ENCODE assay signal across 19 cellular contexts in genomic region chr7:24740821-24741220, GRCh38. TPM values are rescaled to one million over a fixed set of nuclear protein-coding genes. Genes with fewer than 3 reads are reported as not detected.
DNase-seq lines count a peak whose midpoint lies in the region; ATAC-seq and TF ChIP-seq lines count a peak whose summit lies in the region.
"Had no signal": no experiment of that assay in that cellular context is flagged by ENCODE, and none has a peak within 500 bp of the region (broad histone marks: within the 10 kb centered on the region; RNA-seq: fewer than 3 reads in every experiment).

No MANE protein-coding gene starts in this region.

- H4K5ac ChIP-seq in IMR-90 (ENCODE audit: low read depth, low read length), result peak overlapping the region; percentile 37; the same call in 1 of the 2 replicates

- peaks cover 20% of the 10 kb centered on the region for H3K9me1 ChIP-seq in IMR-90 (ENCODE audit: insufficient read depth, low read length)

- peak overlapping the region; percentile 81 for H2BK15ac ChIP-seq in IMR-90 (ENCODE audit: low read depth, low read length)

- H3K14ac ChIP-seq in IMR-90 (replicated peaks; ENCODE audit: low read depth, low read length), result peak overlapping the region; percentile 33; the same call in 1 of the 2 replicates

- peak overlapping the region; percentile 89 for H4K91ac ChIP-seq in IMR-90 (ENCODE audit: insufficient read depth, low read depth, low read length)

- H3K4me2 ChIP-seq in IMR-90 (ENCODE audit: low read depth, low read length), result no peak overlapping the region
- H3K4me2 ChIP-seq in osteoblast (ENCODE audit: insufficient read depth, low read length), result no peak overlapping the region
- H3K4me2 ChIP-seq: BLaER1, GM23338 had no signal

- H2BK120ac ChIP-seq in IMR-90 (ENCODE audit: low read depth, low read length), result peak overlapping the region; percentile 89

- peak overlapping the region; percentile 82 for H3K4ac ChIP-seq in IMR-90 (ENCODE audit: low read depth, low read length)

- H4K20me1 ChIP-seq in IMR-90 (ENCODE audit: insufficient read depth, low read length) (no peaks in the 10 kb centered on the region), osteoblast (ENCODE audit: insufficient read depth, low read length) (no peaks in the 10 kb centered on the region)
- H4K20me1 ChIP-seq: BLaER1 had no signal

- H2BK20ac ChIP-seq in IMR-90 (ENCODE audit: low read depth, low read length), result peak overlapping the region; percentile 90

- CTCF ChIA-PET in IMR-90 (lab: Yijun Ruan, JAX), result no interaction called here

- WGBS in IMR-90 (ENCODE audit: extremely low coverage in 2 of 2, insufficient read length in 1 of 2), 2 experiments, result no CpG with 5 or more reads among the region's 8 CpGs
- 75 to 82% methylated on average over 8 of the region's 8 CpGs for WGBS in testis, 2 donors

- intact Hi-C loops in IMR-90 (cut with micrococcal nuclease), result no loop called here
- intact Hi-C loops in testis (cut with DNase I; ENCODE audit: low total_unique reads), result no loop called here

- ATAC-seq in IMR-90 (ENCODE audit: low read depth), result no peak
- no peak for ATAC-seq in HG03095 (IDR thresholded peaks at IDR 0.05; ENCODE audit: unreplicated experiment)
- no peak for ATAC-seq in HG03439 (IDR thresholded peaks at IDR 0.05; ENCODE audit: unreplicated experiment)
- no peak for ATAC-seq in GM18909 (IDR thresholded peaks at IDR 0.05; ENCODE audit: poor library complexity, unreplicated experiment)
- ATAC-seq: CD8-positive, alpha-beta T cell; GM23338; HCT116 had no signal

- H3K18ac ChIP-seq in IMR-90 (ENCODE audit: low read depth, low read length), result peak overlapping the region; percentile 31

- 0 out of 2 replicates have a peak overlapping the region, but pooled peaks have one; percentile 34 for H3K56ac ChIP-seq in IMR-90 (ENCODE audit: extremely low read depth, insufficient read depth, low read length)

- no TSS peak for BruUV-seq in IMR-90 (replicated peaks; lab: Mats Ljungman, UMichigan)

- peak overlapping the region; percentile 88 for H2BK5ac ChIP-seq in IMR-90 (ENCODE audit: low read depth, low read length, poor library complexity, severe bottlenecking)

- H3K36me3 ChIP-seq in IMR-90 (ENCODE audit: control insufficient read depth, insufficient read depth, low read length), result peaks cover 6% of the 10 kb centered on the region
- no peaks in the 10 kb centered on the region for H3K36me3 ChIP-seq in osteoblast (ENCODE audit: insufficient read depth, low read length)
- H3K36me3 ChIP-seq in testis (ENCODE audit: low read depth, missing control alignments), result no peaks in the 10 kb centered on the region
- H3K36me3 ChIP-seq: BLaER1, MG63 had no signal

- H3K79me2 ChIP-seq in osteoblast (ENCODE audit: insufficient read depth, low read length), result no peaks in the 10 kb centered on the region

- H3K4me1 ChIP-seq in IMR-90 (ENCODE audit: control insufficient read depth, insufficient read depth, low read length) (peaks cover 18% of the 10 kb centered on the region), osteoblast (ENCODE audit: insufficient read depth, low read length) (peaks cover 2% of the 10 kb centered on the region), testis (peaks cover 5% of the 10 kb centered on the region)
- H3K4me1 ChIP-seq: BLaER1 had no signal

- H4K8ac ChIP-seq in IMR-90 (ENCODE audit: low read depth in 2 of 2, low read length in 2 of 2), result peak overlapping the region; percentile 30 to 89; a peak in 3 of 4 replicates

- peak overlapping the region; percentile 10; the same call in 1 of the 2 replicates for H3K23ac ChIP-seq in IMR-90 (ENCODE audit: low read depth, low read length)

- in situ Hi-C loops in IMR-90 (cut with MboI; ENCODE audit: low sequenced_read_pairs), result no loop called here

- peak overlapping the region; percentile 87 for H2AK5ac ChIP-seq in IMR-90 (ENCODE audit: low read depth, low read length)

- DNase-seq in IMR-90 (no peak), epithelial cell of prostate (ENCODE audit: low read depth, low spot score) (no peak), osteoblast (ENCODE audit: insufficient read length, low spot score, missing footprints) (no peak), testis (no peak)
- DNase-seq: CD8-positive, alpha-beta T cell; DMS79 treated with DMSO at 0.1 percent for 48 hours; MG63; NCI-H1105; NCI-H1694; NCI-H2227 treated with DMSO at 0.1 percent for 48 hours; NCI-H524; Right ventricle myocardium superior had no signal

- TF ChIP-seq POLR2A in IMR-90 (IDR thresholded peaks at IDR 0.05; ENCODE audit: low read depth, low read length) (no peak), testis (IDR thresholded peaks at IDR 0.05) (no peak)

- peaks cover 17 to 47% of the 10 kb centered on the region in 2 experiments for H3K79me1 ChIP-seq in IMR-90 (ENCODE audit: low read depth in 1 of 2, low read length in 2 of 2)

- H2AFZ ChIP-seq in IMR-90 (replicated peaks; ENCODE audit: low read length, poor library complexity) (no peak overlapping the region), osteoblast (ENCODE audit: low read length) (no peak overlapping the region)
- H2AFZ ChIP-seq: GM23338 had no signal

- H3K27ac ChIP-seq in IMR-90 (ENCODE audit: insufficient read depth, low read length) (peak overlapping the region; percentile 70; the same call in 1 of the 2 replicates), epithelial cell of prostate (peak overlapping the region; percentile 88), osteoblast (ENCODE audit: low read depth, low read length) (peak overlapping the region; percentile 63), testis (peak overlapping the region; percentile 21 to 70)
- H3K27ac ChIP-seq: BLaER1, SK-N-MC had no signal

- no peak for TF ChIP-seq RAD21 in IMR-90 (IDR thresholded peaks at IDR 0.05; ENCODE audit: low read length)

- dilution Hi-C loops in IMR-90 (cut with HindIII; ENCODE audit: low sequenced_read_pairs, unreplicated experiment), result no loop called here

- TF ChIP-seq CTCF in IMR-90 (conservative IDR thresholded peaks at IDR 0.05; ENCODE audit: low read depth, low read length), result no peak
- TF ChIP-seq CTCF in osteoblast (IDR thresholded peaks at IDR 0.05; ENCODE audit: extremely low read depth, low read depth, low read length), result no peak
- no peak for TF ChIP-seq CTCF in testis (IDR thresholded peaks at IDR 0.05)

- no peaks in the 10 kb centered on the region for H3K9me3 ChIP-seq in IMR-90 (ENCODE audit: control insufficient read depth, insufficient read depth, low read length)
- H3K9me3 ChIP-seq in osteoblast (ENCODE audit: low read depth, low read length), result peaks cover 3% of the 10 kb centered on the region
- H3K9me3 ChIP-seq in testis, result no peaks in the 10 kb centered on the region

- POLR2A ChIA-PET in IMR-90 (lab: Charles Lee; ENCODE audit: unreplicated experiment), result interaction anchor here (0.5 kb wide), 1 partner anchor 385 kb away, joined by 3 read pairs; no protein-coding TSS in a partner anchor

- H3K9ac ChIP-seq in IMR-90 (ENCODE audit: low read depth, low read length), result no peak overlapping the region
- H3K9ac ChIP-seq: BLaER1 had no signal

- H3K27me3 ChIP-seq in IMR-90 (ENCODE audit: control insufficient read depth, insufficient read depth, low read length) (no peaks in the 10 kb centered on the region), osteoblast (ENCODE audit: insufficient read depth, low read length) (no peaks in the 10 kb centered on the region), testis (no peaks in the 10 kb centered on the region)
- H3K27me3 ChIP-seq: BLaER1, MG63 had no signal

- H3K4me3 ChIP-seq in IMR-90 (ENCODE audit: insufficient read depth, low read depth, low read length) (no peak overlapping the region), osteoblast (ENCODE audit: insufficient read depth, low read length) (no peak overlapping the region), testis (no peak overlapping the region)
- H3K4me3 ChIP-seq: BLaER1, GM23338, MG63, SK-N-MC had no signal

- H2AK9ac ChIP-seq in IMR-90 (replicated peaks; ENCODE audit: low read depth, low read length, poor library complexity), result peak overlapping the region; percentile 35

TF ChIP-seq in IMR-90, 13 proteins besides CTCF, POLR2A, EP300 and RAD21:
- TF ChIP-seq RCOR1 (IDR thresholded peaks at IDR 0.05; ENCODE audit: insufficient replicate concordance, low read length) (no peak), FOS (IDR thresholded peaks at IDR 0.05; ENCODE audit: low read depth, low read length) (no peak), CEBPB (IDR thresholded peaks at IDR 0.05; ENCODE audit: low read depth, low read length) (no peak), MXI1 (IDR thresholded peaks at IDR 0.05; ENCODE audit: borderline replicate concordance, low read depth, low read length) (no peak), MAFK (IDR thresholded peaks at IDR 0.05; ENCODE audit: low read depth, low read length) (no peak), RFX5 (IDR thresholded peaks at IDR 0.05; ENCODE audit: low read depth, low read length) (no peak), MAZ (IDR thresholded peaks at IDR 0.05; ENCODE audit: borderline replicate concordance, low read depth, low read length) (no peak)
TF ChIP-seq in IMR-90: peak in this region for 0.

RNA-seq across cellular contexts. Expression of gene GSDME, which starts 16.4 kb away (rescaled TPM):
- 78.7 and 88.3 TPM in 2 replicates for total RNA-seq in IMR-90 (2012; rRNA removed)
- polyA plus RNA-seq in IMR-90 (2012; rRNA removed), result 71.5 and 75.2 TPM in 2 replicates
- 49.6 and 55.2 TPM in 2 replicates for polyA plus RNA-seq in IMR-90 (2012; cell fraction: cytosol; rRNA removed)
- polyA plus RNA-seq in IMR-90 (2012; cell fraction: nucleus; rRNA removed; ENCODE audit: low replicate concordance), result 50.0 and 117 TPM in 2 replicates
- total RNA-seq in osteoblast, result 42.3 and 44.5 TPM in 2 replicates
- total RNA-seq in testis, result 10 to 100 TPM; 55.0 to 59.4 TPM
- 31.8 TPM for polyA plus RNA-seq in testis (ENCODE audit: insufficient read depth, low read depth, low replicate concordance)
- total RNA-seq: CD8-positive, alpha-beta T cell had no signal
